18 cellular contexts compared by ENCODE assay signal in genomic region chr10:71435571-71436267, GRCh38. TPM values are rescaled to one million over a fixed set of nuclear protein-coding genes. Genes with fewer than 3 reads are reported as not detected.
DNase-seq lines count a peak whose midpoint lies in the region; ATAC-seq and TF ChIP-seq lines count a peak whose summit lies in the region.
"Had no signal": no experiment of that assay in that cellular context is flagged by ENCODE, and none has a peak within 500 bp of the region (broad histone marks: within the 10 kb centered on the region; RNA-seq: fewer than 3 reads in every experiment).

No MANE protein-coding gene starts in this region.

- no peaks in the 10 kb centered on the region for H3K36me3 Mint-ChIP-seq in activated naive CD4-positive, alpha-beta T cell treated with anti-CD3 and anti-CD28 coated beads, Interleukin-2, amount 10 ng/mL, durations not matched to agents 7 days and 5 days
- H3K36me3 Mint-ChIP-seq: activated naive CD8-positive, alpha-beta T cell treated with anti-CD3 and anti-CD28 coated beads, Interleukin-2, amount 10 ng/mL, durations not matched to agents 7 days and 5 days had no signal

- H3K9me3 Mint-ChIP-seq in activated naive CD4-positive, alpha-beta T cell treated with anti-CD3 and anti-CD28 coated beads, Interleukin-2, amount 10 ng/mL, durations not matched to agents 7 days and 5 days: no peaks in the 10 kb centered on the region
- H3K9me3 Mint-ChIP-seq: activated naive CD8-positive, alpha-beta T cell treated with anti-CD3 and anti-CD28 coated beads, Interleukin-2, amount 10 ng/mL, durations not matched to agents 7 days and 5 days; nephron progenitor cell had no signal

- no peak for TF ChIP-seq EP300 in sigmoid colon (IDR thresholded peaks at IDR 0.05)

- intact Hi-C loops in mucosa of descending colon (cut with DNase I, micrococcal nuclease): no loop called here
- intact Hi-C loops in sigmoid colon (cut with DNase I): no loop called here

- no peaks in the 10 kb centered on the region for H3K27me3 ChIP-seq in sigmoid colon
- H3K27me3 ChIP-seq: right lobe of liver, uterus had no signal

- H3K27ac ChIP-seq in coronary artery: peak overlapping the region in 1 of 2 donors; percentile 22
- H3K27ac ChIP-seq in sigmoid colon: peak overlapping the region in 1 of 4 donors; percentile 8
- H3K27ac ChIP-seq: lower lobe of right lung, right lobe of liver, uterus had no signal

- TF ChIP-seq POLR2A in sigmoid colon (IDR thresholded peaks at IDR 0.05): no peak

- H3K36me3 ChIP-seq in mucosa of descending colon (ENCODE audit: low read depth) (no peaks in the 10 kb centered on the region), sigmoid colon (no peaks in the 10 kb centered on the region)
- H3K36me3 ChIP-seq: lower lobe of right lung, right lobe of liver, uterus had no signal

- H3K4me1 ChIP-seq in mucosa of descending colon (ENCODE audit: low read depth): no peaks in the 10 kb centered on the region
- H3K4me1 ChIP-seq in sigmoid colon: no peaks in the 10 kb centered on the region
- H3K4me1 ChIP-seq: right lobe of liver, uterus had no signal

- H3K9me3 ChIP-seq in mucosa of descending colon (no peaks in the 10 kb centered on the region), sigmoid colon (no peaks in the 10 kb centered on the region)
- H3K9me3 ChIP-seq: lower lobe of right lung, right lobe of liver, uterus had no signal

- 52 to 74% methylated on average over 6 of the region's 6 CpGs for WGBS in sigmoid colon, 2 donors

- peaks cover 7% of the 10 kb centered on the region for H3K27me3 Mint-ChIP-seq in activated naive CD4-positive, alpha-beta T cell treated with anti-CD3 and anti-CD28 coated beads, Interleukin-2, amount 10 ng/mL, durations not matched to agents 7 days and 5 days

- peak; percentile 11 for DNase-seq in activated naive CD4-positive, alpha-beta T cell treated with anti-CD3 and anti-CD28 coated beads, Interleukin-2, amount 10 ng/mL, durations not matched to agents 7 days and 5 days
- DNase-seq in activated naive CD4-positive, alpha-beta T cell (lab: John Stamatoyannopoulos, UW): no peak
- DNase-seq in coronary artery (ENCODE audit: low spot score) (peak; percentile 66), mucosa of descending colon (peak in 1 of 3 donors; percentile 32), sigmoid colon (no peak), Kasumi-1 (lab: John Stamatoyannopoulos, UW) (no peak)
- DNase-seq: activated naive CD8-positive, alpha-beta T cell treated with anti-CD3 and anti-CD28 coated beads, Interleukin-2, amount 10 ng/mL, durations not matched to agents 7 days and 5 days; hypothalamus; IMR-90; lower lobe of right lung; NCI-H1092 treated with DMSO at 0.1 percent for 48 hours; NCI-H2171 treated with DMSO at 0.1 percent for 48 hours; nephron progenitor cell; stimulated activated naive CD4-positive, alpha-beta T cell; uterus had no signal

- H3K27ac Mint-ChIP-seq in activated naive CD4-positive, alpha-beta T cell treated with anti-CD3 and anti-CD28 coated beads, Interleukin-2, amount 10 ng/mL, durations not matched to agents 7 days and 5 days: no peak overlapping the region
- H3K27ac Mint-ChIP-seq: activated naive CD8-positive, alpha-beta T cell treated with anti-CD3 and anti-CD28 coated beads, Interleukin-2, amount 10 ng/mL, durations not matched to agents 7 days and 5 days; nephron progenitor cell had no signal

- CTCF ChIA-PET in activated naive CD4-positive, alpha-beta T cell treated with anti-CD3 and anti-CD28 coated beads, Interleukin-2, amount 10 ng/mL, durations not matched to agents 7 days and 5 days (lab: Charles Lee): no interaction called here

- ATAC-seq in mucosa of descending colon: peak; percentile 80
- ATAC-seq in HG03196 (IDR thresholded peaks at IDR 0.05; ENCODE audit: unreplicated experiment): no peak
- ATAC-seq in GM18867 (IDR thresholded peaks at IDR 0.05; ENCODE audit: unreplicated experiment): no peak
- ATAC-seq: lower lobe of right lung, right lobe of liver had no signal

- H3K4me3 Mint-ChIP-seq in activated naive CD4-positive, alpha-beta T cell treated with anti-CD3 and anti-CD28 coated beads, Interleukin-2, amount 10 ng/mL, durations not matched to agents 7 days and 5 days: no peak overlapping the region
- H3K4me3 Mint-ChIP-seq: activated naive CD8-positive, alpha-beta T cell treated with anti-CD3 and anti-CD28 coated beads, Interleukin-2, amount 10 ng/mL, durations not matched to agents 7 days and 5 days; nephron progenitor cell had no signal

- no peak overlapping the region for H3K4me3 ChIP-seq in coronary artery
- H3K4me3 ChIP-seq in mucosa of descending colon: no peak overlapping the region
- no peak overlapping the region for H3K4me3 ChIP-seq in sigmoid colon
- H3K4me3 ChIP-seq: lower lobe of right lung, right lobe of liver, uterus had no signal

- TF ChIP-seq CTCF in coronary artery (IDR thresholded peaks at IDR 0.05) (no peak), mucosa of descending colon (IDR thresholded peaks at IDR 0.05) (no peak), sigmoid colon (IDR thresholded peaks at IDR 0.05) (no peak)

- H3K4me1 Mint-ChIP-seq in activated naive CD4-positive, alpha-beta T cell treated with anti-CD3 and anti-CD28 coated beads, Interleukin-2, amount 10 ng/mL, durations not matched to agents 7 days and 5 days: no peaks in the 10 kb centered on the region

RNA-seq across cellular contexts. Expression of gene CDH23, which starts 39.0 kb away (rescaled TPM):
- 1 to 10 TPM; 1.8 to 3.6 (median 3.0) TPM for total RNA-seq in mucosa of descending colon
- 1 to 10 TPM; 3.0 to 7.2 (median 3.7) TPM for total RNA-seq in sigmoid colon
- 1 to 10 TPM; 1.5 to 2.1 (median 1.8) TPM for polyA plus RNA-seq in sigmoid colon

Comparison
In these comparisons a context has a peak if more than half of its experiments do, and no peak if none do; other contexts are left out.
1. DNase-seq: peak in activated naive CD4-positive, alpha-beta T cell treated with anti-CD3 and anti-CD28 coated beads, Interleukin-2, amount 10 ng/mL, durations not matched to agents 7 days and 5 days (single experiment) and coronary artery (single experiment); none in activated naive CD4-positive, alpha-beta T cell (0 of 4), sigmoid colon (single experiment) and Kasumi-1 (0 of 2).